Comparison of ENCODE assay signal across 13 cellular contexts in the genomic region with DNA sequence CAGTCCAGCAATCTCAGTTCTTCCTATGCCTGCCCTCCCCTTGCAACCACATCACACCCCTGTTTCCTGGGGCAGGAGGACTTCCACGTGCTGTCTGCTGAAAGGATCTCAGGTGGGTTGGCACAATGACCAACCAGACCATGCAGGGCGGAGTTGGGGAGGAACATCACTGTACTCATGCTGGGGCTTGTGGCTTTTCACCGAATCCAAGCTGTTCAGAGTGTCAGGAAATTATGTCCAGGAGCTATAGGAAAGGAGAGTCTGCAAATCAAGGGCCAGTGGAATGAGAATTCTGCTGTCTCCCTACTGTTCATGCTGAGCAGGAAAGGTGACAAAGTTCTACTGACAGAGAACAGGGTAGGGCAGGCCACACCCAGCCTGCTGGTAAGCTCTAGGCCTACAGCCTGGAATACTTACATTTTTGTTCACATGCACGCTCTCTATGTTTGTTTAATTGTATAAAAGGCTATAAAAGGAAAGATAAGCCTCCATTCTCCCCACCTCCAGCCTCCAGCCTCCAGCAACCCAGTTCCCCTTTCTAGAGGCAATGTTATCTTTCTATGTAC. TPM values are rescaled to one million over a fixed set of nuclear protein-coding genes. Genes with fewer than 3 reads are reported as not detected.
DNase-seq lines count a peak whose midpoint lies in the region; ATAC-seq and TF ChIP-seq lines count a peak whose summit lies in the region.
"Had no signal": no experiment of that assay in that cellular context is flagged by ENCODE, and none has a peak within 500 bp of the region (broad histone marks: within the 10 kb centered on the region; RNA-seq: fewer than 3 reads in every experiment).

No MANE protein-coding gene starts in this region.

- CTCF ChIA-PET in HCT116 (lab: Charles Lee), result no interaction called here
- CTCF ChIA-PET in activated CD4-positive, alpha-beta memory T cell treated with anti-CD3 and anti-CD28 coated beads, Interleukin-2, amount 10 ng/mL, durations not matched to agents 7 days and 5 days (lab: Charles Lee), result interaction anchor here (0.9 to 1.6 kb wide), 2 partner anchors 8 to 22 kb away, joined by 3 to 7 read pairs; no protein-coding TSS in a partner anchor

- no peaks in the 10 kb centered on the region for H3K9me3 ChIP-seq in HCT116 (ENCODE audit: control insufficient read depth in 1 of 2, insufficient read depth in 1 of 2, low read depth in 1 of 2, low read length in 2 of 2)
- no peaks in the 10 kb centered on the region for H3K9me3 ChIP-seq in mucosa of rectum (ENCODE audit: control insufficient read depth in 2 of 2, low read length in 2 of 2)
- H3K9me3 ChIP-seq: testis had no signal

- H3K27ac ChIP-seq in HCT116 (ENCODE audit: low read depth, low read length) (no peak overlapping the region), mucosa of rectum (ENCODE audit: low read depth in 2 of 2, low read length in 2 of 2) (peak overlapping the region; percentile 98 to 99)
- H3K27ac ChIP-seq: testis had no signal

- DNase-seq in CD14-positive monocyte (ENCODE audit: low spot score), result no peak
- DNase-seq in HCT116 (ENCODE audit: low read depth, low spot score), result no peak
- DNase-seq in activated CD4-positive, alpha-beta memory T cell treated with anti-CD3 and anti-CD28 coated beads, Interleukin-2, amount 10 ng/mL, durations not matched to agents 7 days and 5 days, result no peak
- DNase-seq in DMS53 treated with DMSO at 0.1 percent for 48 hours (lab: John Stamatoyannopoulos, UW; ENCODE audit: unreplicated experiment), result no peak
- no peak for DNase-seq in GM13976 (ENCODE audit: low spot score)
- DNase-seq in NCI-H69 (lab: John Stamatoyannopoulos, UW), result no peak
- no peak for DNase-seq in NOMO-1 treated with DMSO at 0.1 percent for 48 hours (lab: John Stamatoyannopoulos, UW; ENCODE audit: unreplicated experiment)
- DNase-seq: GOT3; stimulated activated CD4-positive, alpha-beta T cell treated with anti-CD3 and anti-CD28 coated beads, Interleukin-2, amount 100 ng/mL, for 48 hours; testis had no signal

- H3K4me3 Mint-ChIP-seq in CD14-positive monocyte, result no peak overlapping the region
- no peak overlapping the region for H3K4me3 Mint-ChIP-seq in activated CD4-positive, alpha-beta memory T cell treated with anti-CD3 and anti-CD28 coated beads, Interleukin-2, amount 10 ng/mL, durations not matched to agents 7 days and 5 days

- H3K36me3 ChIP-seq in HCT116 (ENCODE audit: control insufficient read depth in 1 of 2, insufficient read depth in 2 of 2, low read length in 2 of 2) (no peaks in the 10 kb centered on the region), mucosa of rectum (ENCODE audit: control insufficient read depth in 2 of 2, insufficient read depth in 2 of 2, low read length in 2 of 2) (no peaks in the 10 kb centered on the region)

- no peaks in the 10 kb centered on the region for H3K9me3 Mint-ChIP-seq in CD14-positive monocyte
- no peaks in the 10 kb centered on the region for H3K9me3 Mint-ChIP-seq in activated CD4-positive, alpha-beta memory T cell treated with anti-CD3 and anti-CD28 coated beads, Interleukin-2, amount 10 ng/mL, durations not matched to agents 7 days and 5 days

- H3K27me3 ChIP-seq in HCT116 (ENCODE audit: insufficient read depth, low read length), result no peaks in the 10 kb centered on the region
- H3K27me3 ChIP-seq in mucosa of rectum (ENCODE audit: control insufficient read depth in 2 of 2, insufficient read depth in 2 of 2, low read length in 2 of 2), result no peaks in the 10 kb centered on the region
- H3K27me3 ChIP-seq: dorsolateral prefrontal cortex, testis had no signal

- no peak overlapping the region for H2AFZ ChIP-seq in HCT116 (ENCODE audit: low read depth, low read length, poor library complexity, severe bottlenecking)

- RAD21 ChIA-PET in HCT116 (lab: Charles Lee; ENCODE audit: low non-redundant PET in 1 of 2, low total read pairs in 2 of 2, uncharacterized antibody in 2 of 2, unreplicated experiment in 2 of 2), result no interaction called here

- no TSS peak for BruUV-seq in HCT116 (replicated peaks; lab: Mats Ljungman, UMichigan)

- H3K79me2 ChIP-seq in HCT116 (ENCODE audit: insufficient read depth, low read length), result no peaks in the 10 kb centered on the region

- H4K20me1 ChIP-seq in HCT116 (ENCODE audit: insufficient read depth), result no peaks in the 10 kb centered on the region

- H3K4me3 ChIP-seq in HCT116 (replicated peaks in 1 of 2; ENCODE audit: low read depth in 1 of 2, low read length in 2 of 2) (no peak overlapping the region), mucosa of rectum (ENCODE audit: low read length in 2 of 2) (peak overlapping the region; percentile 62)
- H3K4me3 ChIP-seq: dorsolateral prefrontal cortex, testis had no signal

- peak overlapping the region; percentile 15; the same call in 1 of the 2 replicates for H3K4me2 ChIP-seq in HCT116 (ENCODE audit: low read length)

- peaks cover 41% of the 10 kb centered on the region for H3K4me1 Mint-ChIP-seq in CD14-positive monocyte
- peaks cover 63% of the 10 kb centered on the region for H3K4me1 Mint-ChIP-seq in activated CD4-positive, alpha-beta memory T cell treated with anti-CD3 and anti-CD28 coated beads, Interleukin-2, amount 10 ng/mL, durations not matched to agents 7 days and 5 days

- in situ Hi-C loops in GM13976 (cut with MboI; ENCODE audit: low sequenced_read_pairs, unreplicated experiment), result no loop called here

- peaks cover 17 to 33% of the 10 kb centered on the region in 2 experiments for H3K4me1 ChIP-seq in HCT116 (ENCODE audit: control insufficient read depth in 1 of 2, insufficient read depth in 2 of 2, low read length in 2 of 2)
- peaks cover 31 to 52% of the 10 kb centered on the region in 2 donors for H3K4me1 ChIP-seq in mucosa of rectum (ENCODE audit: control insufficient read depth in 2 of 2, insufficient read depth in 2 of 2, low read length in 2 of 2)
- H3K4me1 ChIP-seq: testis had no signal

- TF ChIP-seq POLR2A in HCT116 (IDR thresholded peaks at IDR 0.05; ENCODE audit: borderline replicate concordance, extremely low read depth, insufficient read depth, insufficient read length), result no peak

- H3K9me2 ChIP-seq in HCT116 (ENCODE audit: insufficient read depth), result no peaks in the 10 kb centered on the region

- POLR2A ChIA-PET in HCT116 (lab: Charles Lee), result no interaction called here
- POLR2A ChIA-PET in activated CD4-positive, alpha-beta memory T cell treated with anti-CD3 and anti-CD28 coated beads, Interleukin-2, amount 10 ng/mL, durations not matched to agents 7 days and 5 days (lab: Charles Lee), result interaction anchor here (1.2 to 4.7 kb wide), 4 partner anchors 10 to 105 kb away, joined by 4 to 26 read pairs (median 11); a partner anchor contains a TSS

- H3K27ac Mint-ChIP-seq in CD14-positive monocyte, result peak overlapping the region in 4 of 7 donors; percentile 40 to 60 (median 50)
- H3K27ac Mint-ChIP-seq in activated CD4-positive, alpha-beta memory T cell treated with anti-CD3 and anti-CD28 coated beads, Interleukin-2, amount 10 ng/mL, durations not matched to agents 7 days and 5 days, result peak overlapping the region; percentile 22

- no peak for ATAC-seq in HCT116

- peaks cover 0 to 1% (median 0%) of the 10 kb centered on the region in 3 donors for H3K27me3 Mint-ChIP-seq in CD14-positive monocyte (ENCODE audit: low read depth in 3 of 3)
- no peaks in the 10 kb centered on the region for H3K27me3 Mint-ChIP-seq in activated CD4-positive, alpha-beta memory T cell treated with anti-CD3 and anti-CD28 coated beads, Interleukin-2, amount 10 ng/mL, durations not matched to agents 7 days and 5 days

- no peak for TF ChIP-seq CTCF in CD14-positive monocyte (IDR thresholded peaks at IDR 0.05)
- no peak for TF ChIP-seq CTCF in HCT116 (IDR thresholded peaks at IDR 0.05 in 2 of 3, conservative IDR thresholded peaks at IDR 0.05 in 1 of 3; ENCODE audit: borderline replicate concordance in 1 of 3, insufficient read depth in 1 of 3, low read depth in 2 of 3, low read length in 2 of 3)
- TF ChIP-seq CTCF in GM13976 (IDR thresholded peaks at IDR 0.05; ENCODE audit: borderline replicate concordance, control extremely low read depth, extremely low read depth, insufficient read depth, missing control alignments), result no peak

- intact Hi-C loops in CD14-positive monocyte (cut with micrococcal nuclease), result loop anchor here (5.0 kb wide), 2 partner anchors 57 to 63 kb away; no protein-coding TSS in a partner anchor
- intact Hi-C loops in HCT116 (cut with micrococcal nuclease), result no loop called here

- no peak for TF ChIP-seq RAD21 in HCT116 (IDR thresholded peaks at IDR 0.05; ENCODE audit: low read depth)

- no peak overlapping the region for H3K9ac ChIP-seq in HCT116 (ENCODE audit: low read length)
- peak overlapping the region; percentile 44 to 66 for H3K9ac ChIP-seq in mucosa of rectum (ENCODE audit: low read depth in 1 of 2, low read length in 2 of 2)

- H3K36me3 Mint-ChIP-seq in CD14-positive monocyte, result no peaks in the 10 kb centered on the region
- no peaks in the 10 kb centered on the region for H3K36me3 Mint-ChIP-seq in activated CD4-positive, alpha-beta memory T cell treated with anti-CD3 and anti-CD28 coated beads, Interleukin-2, amount 10 ng/mL, durations not matched to agents 7 days and 5 days (ENCODE audit: low read depth)

TF ChIP-seq in HCT116, 20 proteins besides CTCF, POLR2A, EP300 and RAD21 (continues in another document):
- TF ChIP-seq ZFX (IDR thresholded peaks at IDR 0.05) (no peak), SRF (IDR thresholded peaks at IDR 0.05; ENCODE audit: low read depth) (no peak), POLR2AphosphoS5 (IDR thresholded peaks at IDR 0.05; ENCODE audit: low read depth, low read length) (no peak), EZH2 (IDR thresholded peaks at IDR 0.05) (no peak), CEBPB (IDR thresholded peaks at IDR 0.05; ENCODE audit: low read depth) (no peak)

RNA-seq across cellular contexts. Expression of a gene that starts 1.7 kb away (rescaled TPM):
- not detected for polyA plus RNA-seq in CD14-positive monocyte
- total RNA-seq in HCT116 (2021; ENCODE audit: unreplicated experiment), result not detected
- 0.21 TPM in 1 of 2 replicates, not detected in the other for polyA plus RNA-seq in HCT116 (2012)
- not detected for total RNA-seq in activated CD4-positive, alpha-beta memory T cell treated with anti-CD3 and anti-CD28 coated beads, Interleukin-2, amount 10 ng/mL, durations not matched to agents 7 days and 5 days
- total RNA-seq: Daoy had no signal

RNA-seq across cellular contexts. Expression of a gene that starts 28.3 kb away (rescaled TPM):
- 100 to 1,000 TPM; 101 to 119 TPM for polyA plus RNA-seq in CD14-positive monocyte
- 0.52 TPM for total RNA-seq in HCT116 (2021; ENCODE audit: unreplicated experiment)
- polyA plus RNA-seq in HCT116 (2012), result 0.16 TPM in 1 of 2 replicates, not detected in the other
- total RNA-seq in activated CD4-positive, alpha-beta memory T cell treated with anti-CD3 and anti-CD28 coated beads, Interleukin-2, amount 10 ng/mL, durations not matched to agents 7 days and 5 days, result 100 to 1,000 TPM; 104 to 106 TPM

RNA-seq across cellular contexts. Expression of a gene that starts 49.4 kb away (rescaled TPM):
- 10 to 100 TPM; 34.2 to 67.3 TPM for polyA plus RNA-seq in CD14-positive monocyte
- 31.1 TPM for total RNA-seq in HCT116 (2021; ENCODE audit: unreplicated experiment)
- polyA plus RNA-seq in HCT116 (2012), result 31.2 and 35.1 TPM in 2 replicates
- 10 to 100 TPM; 13.1 to 14.9 TPM for total RNA-seq in activated CD4-positive, alpha-beta memory T cell treated with anti-CD3 and anti-CD28 coated beads, Interleukin-2, amount 10 ng/mL, durations not matched to agents 7 days and 5 days

RNA-seq across cellular contexts. Expression of a gene that starts 59.0 kb away (rescaled TPM):
- polyA plus RNA-seq in CD14-positive monocyte, result 10 to 100 TPM in 1 of 2 donors, 1 to 10 TPM in 1; 6.8 to 16.3 TPM
- total RNA-seq in HCT116 (2021; ENCODE audit: unreplicated experiment), result not detected
- polyA plus RNA-seq in HCT116 (2012), result not detected in 2 replicates
- not detected for total RNA-seq in activated CD4-positive, alpha-beta memory T cell treated with anti-CD3 and anti-CD28 coated beads, Interleukin-2, amount 10 ng/mL, durations not matched to agents 7 days and 5 days
- total RNA-seq: Daoy had no signal

Comparison
In these comparisons a context has a peak if more than half of its experiments do, and no peak if none do; other contexts are left out.
1. H3K4me3 ChIP-seq: peak in mucosa of rectum (2 of 2); none in HCT116 (0 of 2).
2. RNA of a gene that starts 28.3 kb away (total RNA-seq): 104 to 106 TPM in activated CD4-positive, alpha-beta memory T cell treated with anti-CD3 and anti-CD28 coated beads, Interleukin-2, amount 10 ng/mL, durations not matched to agents 7 days and 5 days; 0.52 TPM in HCT116 (single experiment); every median in the first group is over 10 times any median in the second.